Comparison of ENCODE assay signal across 12 cellular contexts in the genomic region with DNA sequence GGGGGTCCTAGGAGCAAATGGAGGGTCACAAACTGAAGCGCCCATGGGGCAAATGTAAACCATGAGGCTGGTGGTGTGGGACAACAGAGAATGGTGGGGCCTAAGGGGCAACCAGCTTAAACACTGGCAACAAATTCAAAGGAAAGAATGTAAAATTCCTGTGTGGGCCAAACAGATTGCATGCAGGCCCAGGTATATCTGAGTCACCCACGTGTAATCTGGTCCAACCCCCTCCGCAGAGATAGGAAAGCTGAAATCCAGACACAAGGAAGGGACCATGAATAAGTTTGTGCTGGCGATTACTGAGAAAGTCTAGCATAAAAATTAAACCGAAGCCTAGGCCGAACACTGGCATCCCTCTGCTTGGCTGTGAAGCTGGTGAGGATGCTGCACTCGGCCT.
DNase-seq lines count a peak whose midpoint lies in the region; ATAC-seq and TF ChIP-seq lines count a peak whose summit lies in the region.
"Had no signal": no experiment of that assay in that cellular context is flagged by ENCODE, and none has a peak within 500 bp of the region (broad histone marks: within the 10 kb centered on the region; RNA-seq: fewer than 3 reads in every experiment).

No MANE protein-coding gene starts in this region.

- no peaks in the 10 kb centered on the region for H3K9me3 Mint-ChIP-seq in MCF 10A (ENCODE audit: unreplicated experiment)
- no peaks in the 10 kb centered on the region for H3K9me3 Mint-ChIP-seq in WTC11
- H3K9me3 Mint-ChIP-seq in activated CD8-positive, alpha-beta T cell treated with anti-CD3 and anti-CD28 coated beads, Interleukin-2, amount 10 ng/mL, durations not matched to agents 7 days and 5 days (ENCODE audit: insufficient read depth) = no peaks in the 10 kb centered on the region
- H3K9me3 Mint-ChIP-seq: stimulated activated naive CD8-positive, alpha-beta T cell treated with anti-CD3 and anti-CD28 coated beads, Interleukin-15, Interleukin-2, amounts not matched to agents 100 ng/mL and 50 ng/mL, for 24 hours had no signal

- CTCF ChIA-PET in MCF 10A (lab: Yijun Ruan, JAX) (interaction anchor here (0.9 kb wide), 1 partner anchor 69 kb away, joined by 3 read pairs; no protein-coding TSS in a partner anchor), WTC11 (lab: Charles Lee) (interaction anchor here (1.1 to 2.0 kb wide), 4 partner anchors 10 to 92 kb away, joined by 3 to 8 read pairs (median 5); no protein-coding TSS in a partner anchor), GM10248 (lab: Yijun Ruan, JAX) (interaction anchor here (1.4 kb wide), 1 partner anchor 9 kb away, joined by 7 read pairs; no protein-coding TSS in a partner anchor)
- CTCF ChIA-PET in activated CD8-positive, alpha-beta T cell treated with anti-CD3 and anti-CD28 coated beads, Interleukin-2, amount 10 ng/mL, durations not matched to agents 7 days and 5 days (lab: Charles Lee) = interaction anchor here (1.9 to 2.1 kb wide), 3 partner anchors 10 to 89 kb away, joined by 4 to 11 read pairs (median 9); no protein-coding TSS in a partner anchor

- WGBS in lung, 2 donors = 79 to 89% methylated on average over 7 of the region's 7 CpGs

- H3K27me3 ChIP-seq in lung (ENCODE audit: control insufficient read depth, insufficient read depth) (no peaks in the 10 kb centered on the region), thoracic aorta (replicated peaks; ENCODE audit: insufficient read depth) (no peaks in the 10 kb centered on the region)

- no peaks in the 10 kb centered on the region for H3K9me3 ChIP-seq in lung (ENCODE audit: control insufficient read depth in 2 of 2, insufficient read depth in 1 of 2, low read length in 1 of 2)
- H3K9me3 ChIP-seq in thoracic aorta = no peaks in the 10 kb centered on the region

- DNase-seq in HPDE6-E6E7 (ENCODE audit: extremely low spot score) (peak; percentile 89), MCF 10A (ENCODE audit: unreplicated experiment) (peak; percentile 63), lung (ENCODE audit: low spot score) (no peak), thoracic aorta (ENCODE audit: low spot score) (no peak), WTC11 (ENCODE audit: low spot score) (no peak), GM10248 (ENCODE audit: extremely low spot score) (no peak)
- no peak for DNase-seq in activated CD8-positive, alpha-beta memory T cell treated with anti-CD3 and anti-CD28 coated beads for 24 hours
- no peak for DNase-seq in activated CD8-positive, alpha-beta T cell treated with anti-CD3 and anti-CD28 coated beads, Interleukin-2, amount 10 ng/mL, durations not matched to agents 7 days and 5 days
- DNase-seq: stimulated activated CD4-positive, alpha-beta T cell treated with anti-CD3 and anti-CD28 coated beads, Interleukin-15, amount 100 ng/mL, for 24 hours had no signal

- intact Hi-C loops in MCF 10A (cut with micrococcal nuclease) = loop anchor here (5.0 kb wide), 2 partner anchors 68 to 72 kb away; no protein-coding TSS in a partner anchor

- H3K36me3 Mint-ChIP-seq in MCF 10A (ENCODE audit: insufficient read depth, unreplicated experiment) = peaks cover 14% of the 10 kb centered on the region
- H3K36me3 Mint-ChIP-seq in WTC11 = peaks cover 12% of the 10 kb centered on the region; the same call in 1 of the 2 replicates
- peaks cover 16% of the 10 kb centered on the region for H3K36me3 Mint-ChIP-seq in activated CD8-positive, alpha-beta T cell treated with anti-CD3 and anti-CD28 coated beads, Interleukin-2, amount 10 ng/mL, durations not matched to agents 7 days and 5 days (ENCODE audit: low read depth)
- H3K36me3 Mint-ChIP-seq: brain had no signal

- POLR2A ChIA-PET in MCF 10A (lab: Yijun Ruan, JAX) = interaction anchor here (0.6 to 2.6 kb wide), 10 partner anchors 9 to 163 kb away, joined by 3 to 13 read pairs (median 4); partner anchors contain the start of genes GON7, ITPK1, LYSET and MOAP1
- POLR2A ChIA-PET in WTC11 (lab: Charles Lee) = no interaction called here
- POLR2A ChIA-PET in activated CD8-positive, alpha-beta T cell treated with anti-CD3 and anti-CD28 coated beads, Interleukin-2, amount 10 ng/mL, durations not matched to agents 7 days and 5 days (lab: Charles Lee) = interaction anchor here (0.6 kb wide), 1 partner anchor 151 kb away, joined by 6 read pairs; no protein-coding TSS in a partner anchor
- POLR2A ChIA-PET in GM10248 (lab: Yijun Ruan, JAX) = no interaction called here

- H3K4me3 Mint-ChIP-seq in MCF 10A (ENCODE audit: unreplicated experiment) (peak overlapping the region; percentile 60), WTC11 (no peak overlapping the region)
- no peak overlapping the region for H3K4me3 Mint-ChIP-seq in activated CD8-positive, alpha-beta T cell treated with anti-CD3 and anti-CD28 coated beads, Interleukin-2, amount 10 ng/mL, durations not matched to agents 7 days and 5 days
- H3K4me3 Mint-ChIP-seq: stimulated activated naive CD8-positive, alpha-beta T cell treated with anti-CD3 and anti-CD28 coated beads, Interleukin-15, Interleukin-2, amounts not matched to agents 100 ng/mL and 50 ng/mL, for 24 hours had no signal

- TSS peak; percentile 83 for BruUV-seq in MCF 10A (replicated peaks; lab: Mats Ljungman, UMichigan)

- H3K27me3 Mint-ChIP-seq in MCF 10A (ENCODE audit: insufficient read depth, unreplicated experiment) (no peaks in the 10 kb centered on the region), WTC11 (ENCODE audit: low read depth) (no peaks in the 10 kb centered on the region)
- H3K27me3 Mint-ChIP-seq in activated CD8-positive, alpha-beta T cell treated with anti-CD3 and anti-CD28 coated beads, Interleukin-2, amount 10 ng/mL, durations not matched to agents 7 days and 5 days (ENCODE audit: low read depth) = no peaks in the 10 kb centered on the region
- H3K27me3 Mint-ChIP-seq: stimulated activated naive CD8-positive, alpha-beta T cell treated with anti-CD3 and anti-CD28 coated beads, Interleukin-15, Interleukin-2, amounts not matched to agents 100 ng/mL and 50 ng/mL, for 24 hours had no signal

- H3K4me3 ChIP-seq in lung (no peak overlapping the region), thoracic aorta (no peak overlapping the region)

- H3K4me1 Mint-ChIP-seq in MCF 10A (ENCODE audit: insufficient read depth, unreplicated experiment) (peaks cover 66% of the 10 kb centered on the region), WTC11 (peaks cover 93% of the 10 kb centered on the region)
- H3K4me1 Mint-ChIP-seq in activated CD8-positive, alpha-beta T cell treated with anti-CD3 and anti-CD28 coated beads, Interleukin-2, amount 10 ng/mL, durations not matched to agents 7 days and 5 days (ENCODE audit: low read depth) = peaks cover 76% of the 10 kb centered on the region

- H3K27ac ChIP-seq in lung (ENCODE audit: low read depth in 1 of 2, low read length in 1 of 2) (peak overlapping the region; percentile 76 to 94), thoracic aorta (peak overlapping the region; percentile 86 to 87)
- H3K27ac ChIP-seq: KMS-11 had no signal

- TF ChIP-seq CTCF in MCF 10A (IDR thresholded peaks at IDR 0.05; ENCODE audit: unreplicated experiment) = no peak
- TF ChIP-seq CTCF in lung (IDR thresholded peaks at IDR 0.05; ENCODE audit: control extremely low read depth, extremely low read depth) = no peak
- TF ChIP-seq CTCF in thoracic aorta (IDR thresholded peaks at IDR 0.05) = no peak
- no peak for TF ChIP-seq CTCF in WTC11 (IDR thresholded peaks at IDR 0.05)
- TF ChIP-seq CTCF in GM10248 (IDR thresholded peaks at IDR 0.05; ENCODE audit: control extremely low read depth, extremely low read depth, low read depth, missing control alignments) = no peak

- ATAC-seq in lung (ENCODE audit: insufficient read depth, low FRiP score) (no peak), thoracic aorta (ENCODE audit: insufficient number of reproducible peaks, low FRiP score, low read depth) (no peak), WTC11 (no peak)
- ATAC-seq in activated CD8-positive, alpha-beta T cell treated with anti-CD3 and anti-CD28 coated beads, Interleukin-2, amount 10 ng/mL, durations not matched to agents 7 days and 5 days = no peak

- H3K4me1 ChIP-seq in lung (ENCODE audit: control insufficient read depth in 2 of 2, insufficient read depth in 2 of 2, low read length in 2 of 2) (peaks cover 15 to 61% of the 10 kb centered on the region in 2 donors), thoracic aorta (ENCODE audit: control insufficient read depth in 1 of 2, low read depth in 2 of 2) (peaks cover 47 to 68% of the 10 kb centered on the region in 2 donors)

- no peaks in the 10 kb centered on the region for H3K36me3 ChIP-seq in lung (ENCODE audit: control insufficient read depth in 2 of 2, insufficient read depth in 2 of 2, low read length in 2 of 2)
- no peaks in the 10 kb centered on the region for H3K36me3 ChIP-seq in thoracic aorta

- H3K27ac Mint-ChIP-seq in MCF 10A (ENCODE audit: low read depth, unreplicated experiment) (peak overlapping the region; percentile 96), WTC11 (no peak overlapping the region)
- H3K27ac Mint-ChIP-seq in activated CD8-positive, alpha-beta T cell treated with anti-CD3 and anti-CD28 coated beads, Interleukin-2, amount 10 ng/mL, durations not matched to agents 7 days and 5 days = no peak overlapping the region

TF ChIP-seq in WTC11, 78 proteins besides CTCF, POLR2A, EP300 and RAD21 (continues in another document):
- TF ChIP-seq, protein P1, sequence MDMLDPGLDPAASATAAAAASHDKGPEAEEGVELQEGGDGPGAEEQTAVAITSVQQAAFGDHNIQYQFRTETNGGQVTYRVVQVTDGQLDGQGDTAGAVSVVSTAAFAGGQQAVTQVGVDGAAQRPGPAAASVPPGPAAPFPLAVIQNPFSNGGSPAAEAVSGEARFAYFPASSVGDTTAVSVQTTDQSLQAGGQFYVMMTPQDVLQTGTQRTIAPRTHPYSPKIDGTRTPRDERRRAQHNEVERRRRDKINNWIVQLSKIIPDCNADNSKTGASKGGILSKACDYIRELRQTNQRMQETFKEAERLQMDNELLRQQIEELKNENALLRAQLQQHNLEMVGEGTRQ (CRISPR knock-in tag; IDR thresholded peaks at IDR 0.05) = no peak
- no peak for TF ChIP-seq JAZF1 (CRISPR knock-in tag; IDR thresholded peaks at IDR 0.05)
- TF ChIP-seq NR3C1 (CRISPR knock-in tag; conservative IDR thresholded peaks at IDR 0.05; ENCODE audit: low read depth) = no peak
- no peak for TF ChIP-seq ETV6 (CRISPR knock-in tag; IDR thresholded peaks at IDR 0.05)
- TF ChIP-seq ZNF219 (CRISPR knock-in tag; IDR thresholded peaks at IDR 0.05; ENCODE audit: borderline replicate concordance) = no peak

Comparison
In these comparisons a context has a peak if more than half of its experiments do, and no peak if none do; other contexts are left out.
1. DNase-seq: peak in HPDE6-E6E7 (single experiment) and MCF 10A (single experiment); none in lung (single experiment), thoracic aorta (single experiment), WTC11 (single experiment), activated CD8-positive, alpha-beta memory T cell treated with anti-CD3 and anti-CD28 coated beads for 24 hours (single experiment), activated CD8-positive, alpha-beta T cell treated with anti-CD3 and anti-CD28 coated beads, Interleukin-2, amount 10 ng/mL, durations not matched to agents 7 days and 5 days (single experiment) and GM10248 (single experiment).
2. POLR2A ChIA-PET loops: an anchor here in MCF 10A (0.6 to 2.6 kb wide) and activated CD8-positive, alpha-beta T cell treated with anti-CD3 and anti-CD28 coated beads, Interleukin-2, amount 10 ng/mL, durations not matched to agents 7 days and 5 days (0.6 kb wide); none called in WTC11 and GM10248.